In genomic region chr1:221961532-221962292, GRCh38 we compare ENCODE assay signal across 1 cellular context.
TF ChIP-seq lines count a peak whose summit lies in the region.

No MANE protein-coding gene starts in this region.

TF ChIP-seq in K562, 482 proteins besides CTCF, POLR2A, EP300 and RAD21 (continued from another document and continues in another):
- TF ChIP-seq ZNF431 (CRISPR knock-in tag; IDR thresholded peaks at IDR 0.05): no peak
- TF ChIP-seq RB1 (IDR thresholded peaks at IDR 0.05; ENCODE audit: low read depth): no peak
- no peak for TF ChIP-seq SRF (CRISPR knock-in tag; IDR thresholded peaks at IDR 0.05)
- TF ChIP-seq ZNF561 (CRISPR knock-in tag; conservative IDR thresholded peaks at IDR 0.05): no peak
- TF ChIP-seq ZNF79 (CRISPR knock-in tag; IDR thresholded peaks at IDR 0.05; ENCODE audit: low read depth): 0 out of 2 replicates have a peak, but pooled peaks have one; percentile 21
- peak in 1 of 2 experiments; percentile 46; a peak in 1 of 4 replicates for TF ChIP-seq MLLT1 (IDR thresholded peaks at IDR 0.05)
- TF ChIP-seq ZNF583 (CRISPR knock-in tag; IDR thresholded peaks at IDR 0.05): 0 out of 2 replicates have a peak, but pooled peaks have one; percentile 71
- TF ChIP-seq FOXM1 (IDR thresholded peaks at IDR 0.05; ENCODE audit: low read depth): no peak
- TF ChIP-seq FOXM1 (CRISPR knock-in tag; IDR thresholded peaks at IDR 0.05; ENCODE audit: low read depth): no peak
- TF ChIP-seq RBM25 (IDR thresholded peaks at IDR 0.05; ENCODE audit: low read depth, low read length, severe bottlenecking): no peak
- peak; percentile 98 for TF ChIP-seq FOSL1 (tag; conservative IDR thresholded peaks at IDR 0.05)
- TF ChIP-seq HNRNPLL (IDR thresholded peaks at IDR 0.05; ENCODE audit: low read depth, low read length, poor library complexity, severe bottlenecking): no peak
- peak; percentile 49; the same call in 1 of the 2 replicates for TF ChIP-seq LEF1 (IDR thresholded peaks at IDR 0.05)
- TF ChIP-seq SMAD1 (IDR thresholded peaks at IDR 0.05; ENCODE audit: low read depth, low read length, partially characterized antibody): no peak
- TF ChIP-seq PRMT5 (CRISPR knock-in tag; IDR thresholded peaks at IDR 0.05): no peak
- peak; percentile 81 for TF ChIP-seq HMBOX1 (IDR thresholded peaks at IDR 0.05)
- TF ChIP-seq CHAMP1 (IDR thresholded peaks at IDR 0.05): no peak
- TF ChIP-seq PCBP1 (IDR thresholded peaks at IDR 0.05; ENCODE audit: low read depth, low read length, poor library complexity, severe bottlenecking): no peak
- peak; percentile 32; the same call in 1 of the 2 replicates for TF ChIP-seq MITF (IDR thresholded peaks at IDR 0.05)
- TF ChIP-seq POLR3G (IDR thresholded peaks at IDR 0.05; ENCODE audit: extremely low read depth, insufficient read length, insufficient replicate concordance): no peak
- 0 out of 2 replicates have a peak, but pooled peaks have one; percentile 22 for TF ChIP-seq BCL6 (CRISPR knock-in tag; IDR thresholded peaks at IDR 0.05)
- peak; percentile 5 for TF ChIP-seq CXXC5 (CRISPR knock-in tag; IDR thresholded peaks at IDR 0.05)
- no peak for TF ChIP-seq MXI1 (IDR thresholded peaks at IDR 0.05; ENCODE audit: low read depth, low read length)
- 0 out of 2 replicates have a peak, but pooled peaks have one; percentile 39 for TF ChIP-seq ZNF165 (CRISPR knock-in tag; IDR thresholded peaks at IDR 0.05; ENCODE audit: borderline replicate concordance)
- TF ChIP-seq NR4A1 (CRISPR knock-in tag; IDR thresholded peaks at IDR 0.05): peak; percentile 42; the same call in 1 of the 2 replicates
- TF ChIP-seq NR4A1 (tag; IDR thresholded peaks at IDR 0.05): no peak
- TF ChIP-seq CREM (IDR thresholded peaks at IDR 0.05; ENCODE audit: low read depth): 0 out of 2 replicates have a peak, but pooled peaks have one; percentile 20
- peak; percentile 40; the same call in 1 of the 2 replicates for TF ChIP-seq NFE2 (IDR thresholded peaks at IDR 0.05; ENCODE audit: low read depth)
- TF ChIP-seq SMARCE1 (IDR thresholded peaks at IDR 0.05): peak; percentile 49; the same call in 1 of the 2 replicates
- no peak for TF ChIP-seq ZBTB26 (CRISPR knock-in tag; IDR thresholded peaks at IDR 0.05)
- TF ChIP-seq NFYB (IDR thresholded peaks at IDR 0.05; ENCODE audit: extremely low read depth, insufficient read length): no peak
- no peak for TF ChIP-seq NONO (IDR thresholded peaks at IDR 0.05; ENCODE audit: low read depth in 2 of 2, low read length in 1 of 2)
- peak; percentile 40; the same call in 1 of the 2 replicates for TF ChIP-seq TEAD4 (IDR thresholded peaks at IDR 0.05; ENCODE audit: low read length)
- TF ChIP-seq TEAD4 (CRISPR knock-in tag; IDR thresholded peaks at IDR 0.05; ENCODE audit: borderline replicate concordance): no peak
- TF ChIP-seq ESRRA (IDR thresholded peaks at IDR 0.05; ENCODE audit: borderline replicate concordance, low read depth): peak; percentile 48; the same call in 1 of the 2 replicates
- TF ChIP-seq NR2F6 (CRISPR knock-in tag; IDR thresholded peaks at IDR 0.05): 0 out of 2 replicates have a peak, but pooled peaks have one; percentile 18
- no peak for TF ChIP-seq ZNF699 (CRISPR knock-in tag; IDR thresholded peaks at IDR 0.05; ENCODE audit: insufficient replicate concordance)
- no peak for TF ChIP-seq E2F5 (CRISPR knock-in tag; IDR thresholded peaks at IDR 0.05)
- TF ChIP-seq SRSF3 (IDR thresholded peaks at IDR 0.05; ENCODE audit: insufficient read depth, low read length): no peak
- peak; percentile 86 for TF ChIP-seq DMBX1 (CRISPR knock-in tag; IDR thresholded peaks at IDR 0.05; ENCODE audit: borderline replicate concordance)
- no peak for TF ChIP-seq BCOR (IDR thresholded peaks at IDR 0.05)
- TF ChIP-seq RBM17 (IDR thresholded peaks at IDR 0.05; ENCODE audit: borderline replicate concordance, low read depth, low read length): no peak
- no peak for TF ChIP-seq ETV5 (CRISPR knock-in tag; IDR thresholded peaks at IDR 0.05; ENCODE audit: low read depth)
- TF ChIP-seq DACH1 (IDR thresholded peaks at IDR 0.05; ENCODE audit: partially characterized antibody): no peak
- TF ChIP-seq HCFC1 (IDR thresholded peaks at IDR 0.05; ENCODE audit: low read depth, low read length): no peak
- 0 out of 2 replicates have a peak, but pooled peaks have one; percentile 57 for TF ChIP-seq SMARCC2 (IDR thresholded peaks at IDR 0.05; ENCODE audit: low read depth)
- TF ChIP-seq MNT (conservative IDR thresholded peaks at IDR 0.05): no peak
- TF ChIP-seq ZC3H8 (IDR thresholded peaks at IDR 0.05): no peak
- TF ChIP-seq RBFOX2 (IDR thresholded peaks at IDR 0.05; ENCODE audit: low read depth, low read length): no peak
- peak; percentile 59 for TF ChIP-seq ARID1B (IDR thresholded peaks at IDR 0.05)
- 0 out of 2 replicates have a peak, but pooled peaks have one; percentile 39 for TF ChIP-seq ZNF23 (CRISPR knock-in tag; IDR thresholded peaks at IDR 0.05)
- TF ChIP-seq BRCA1 (IDR thresholded peaks at IDR 0.05): no peak
- no peak for TF ChIP-seq BRCA1 (CRISPR knock-in tag; IDR thresholded peaks at IDR 0.05)
- no peak; the same call in 1 of the 2 replicates for TF ChIP-seq SOX6 (IDR thresholded peaks at IDR 0.05)
- no peak for TF ChIP-seq RFX7 (CRISPR knock-in tag; IDR thresholded peaks at IDR 0.05)
